ENCODE assay signal across 3 cellular contexts in genomic region chr3:38090453-38090852, GRCh38.
TF ChIP-seq lines count a peak whose summit lies in the region.

No MANE protein-coding gene starts in this region.

TF ChIP-seq in A549, 52 proteins besides CTCF, POLR2A, EP300 and RAD21:
- TF ChIP-seq RCOR1 (IDR thresholded peaks at IDR 0.05; ENCODE audit: low read depth, low read length) (no peak), MAFK (IDR thresholded peaks at IDR 0.05; ENCODE audit: partially characterized antibody) (peak; percentile 83)

TF ChIP-seq in IMR-90, 13 proteins besides CTCF, POLR2A, EP300 and RAD21:
- TF ChIP-seq MAFK (IDR thresholded peaks at IDR 0.05; ENCODE audit: low read depth, low read length) (peak; percentile 79), CEBPB (IDR thresholded peaks at IDR 0.05; ENCODE audit: low read depth, low read length) (no peak)

TF ChIP-seq in K562, 482 proteins besides CTCF, POLR2A, EP300 and RAD21:
- TF ChIP-seq BRD4 (IDR thresholded peaks at IDR 0.05) (no peak), NR0B1 (IDR thresholded peaks at IDR 0.05; ENCODE audit: partially characterized antibody) (no peak), MAFF (IDR thresholded peaks at IDR 0.05; ENCODE audit: low read length) (peak; percentile 74), MAFG (tag; conservative IDR thresholded peaks at IDR 0.05) (no peak), MAFK (IDR thresholded peaks at IDR 0.05; ENCODE audit: low read length) (peak; percentile 46; the same call in 1 of the 2 replicates), KLF10 (CRISPR knock-in tag; IDR thresholded peaks at IDR 0.05) (no peak), C11orf30 (IDR thresholded peaks at IDR 0.05; ENCODE audit: low read depth) (peak; percentile 46), BDP1 (IDR thresholded peaks at IDR 0.05; ENCODE audit: insufficient read depth, insufficient read length) (no peak), ZNF316 (IDR thresholded peaks at IDR 0.05) (peak; percentile 69)
TF ChIP-seq in K562: peak in this region for 4.
